1 cellular context compared by ENCODE assay signal in genomic region chr4:176319704-176320339, GRCh38.
TF ChIP-seq lines count a peak whose summit lies in the region.

SPCS3 (plus strand) TSS chr4:176319966; CDS start chr4:176320077, 111 bp downstream.

TF ChIP-seq in HepG2, 621 proteins besides CTCF, POLR2A, EP300 and RAD21 (continued from another document and continues in another):
- TF ChIP-seq ZBTB40 (IDR thresholded peaks at IDR 0.05) (no peak), ZBTB40 (CRISPR knock-in tag; IDR thresholded peaks at IDR 0.05) (no peak), USF2 (IDR thresholded peaks at IDR 0.05; ENCODE audit: low read depth, low read length) (no peak), USF2 (CRISPR knock-in tag; IDR thresholded peaks at IDR 0.05; ENCODE audit: borderline replicate concordance) (no peak), SATB2 (CRISPR knock-in tag; IDR thresholded peaks at IDR 0.05) (no peak), ZNF777 (CRISPR knock-in tag; IDR thresholded peaks at IDR 0.05) (peak; percentile 91), FOXA3 (CRISPR knock-in tag; IDR thresholded peaks at IDR 0.05) (no peak), MBD4 (IDR thresholded peaks at IDR 0.05; ENCODE audit: borderline replicate concordance, low read length) (no peak), ZSCAN20 (CRISPR knock-in tag; IDR thresholded peaks at IDR 0.05; ENCODE audit: borderline replicate concordance) (no peak; the same call in 1 of the 2 replicates), ZBTB37 (CRISPR knock-in tag; IDR thresholded peaks at IDR 0.05) (no peak), PAXIP1 (CRISPR knock-in tag; conservative IDR thresholded peaks at IDR 0.05) (no peak), ZFP1 (CRISPR knock-in tag; IDR thresholded peaks at IDR 0.05) (no peak), SP140L (CRISPR knock-in tag; IDR thresholded peaks at IDR 0.05; ENCODE audit: borderline replicate concordance) (no peak), CENPT (CRISPR knock-in tag; IDR thresholded peaks at IDR 0.05; ENCODE audit: low read depth) (no peak), ZNF20 (CRISPR knock-in tag; IDR thresholded peaks at IDR 0.05) (no peak), ETV6 (CRISPR knock-in tag; conservative IDR thresholded peaks at IDR 0.05) (no peak), IRX3 (CRISPR knock-in tag; IDR thresholded peaks at IDR 0.05; ENCODE audit: borderline replicate concordance, low read depth) (peak; percentile 30; the same call in 1 of the 2 replicates), PAF1 (CRISPR knock-in tag; IDR thresholded peaks at IDR 0.05) (no peak), SMARCC2 (IDR thresholded peaks at IDR 0.05) (no peak), GATAD1 (CRISPR knock-in tag; IDR thresholded peaks at IDR 0.05) (0 out of 2 replicates have a peak, but pooled peaks have one; percentile 19), HNRNPH1 (optimal IDR thresholded peaks at IDR 0.05; ENCODE audit: low read depth, low read length) (no peak), ZNF136 (CRISPR knock-in tag; IDR thresholded peaks at IDR 0.05; ENCODE audit: low read depth) (no peak), HNRNPK (IDR thresholded peaks at IDR 0.05; ENCODE audit: low read depth, low read length, poor library complexity, severe bottlenecking) (peak; percentile 8), THAP9 (CRISPR knock-in tag; IDR thresholded peaks at IDR 0.05; ENCODE audit: borderline replicate concordance) (no peak), ZFP62 (CRISPR knock-in tag; IDR thresholded peaks at IDR 0.05) (no peak), POLR2AphosphoS2 (IDR thresholded peaks at IDR 0.05; ENCODE audit: low read depth, low read length) (no peak), KAT2B (IDR thresholded peaks at IDR 0.05; ENCODE audit: borderline replicate concordance, low read depth, low read length) (no peak), NBN (conservative IDR thresholded peaks at IDR 0.05) (no peak), ZFP90 (CRISPR knock-in tag; IDR thresholded peaks at IDR 0.05; ENCODE audit: borderline replicate concordance) (no peak), KLF6 (CRISPR knock-in tag; IDR thresholded peaks at IDR 0.05) (no peak; the same call in 1 of the 2 replicates), SP2 (CRISPR knock-in tag; IDR thresholded peaks at IDR 0.05) (peak; percentile 67; the same call in 1 of the 2 replicates), MAZ (IDR thresholded peaks at IDR 0.05; ENCODE audit: borderline replicate concordance, low read depth, low read length) (0 out of 2 replicates have a peak, but pooled peaks have one; percentile 52), MAZ (CRISPR knock-in tag; IDR thresholded peaks at IDR 0.05; ENCODE audit: low read depth) (peak; percentile 52; the same call in 1 of the 2 replicates), SOX13 (IDR thresholded peaks at IDR 0.05) (no peak), SOX13 (CRISPR knock-in tag; conservative IDR thresholded peaks at IDR 0.05 in 1 of 2, IDR thresholded peaks at IDR 0.05 in 1 of 2) (no peak), SMAD3 (CRISPR knock-in tag; IDR thresholded peaks at IDR 0.05) (no peak)
